ENCODE assay signal across 10 cellular contexts in genomic region chr1:8876099-8876496, GRCh38. TPM values are rescaled to one million over a fixed set of nuclear protein-coding genes. Genes with fewer than 3 reads are reported as not detected.
DNase-seq lines count a peak whose midpoint lies in the region; ATAC-seq and TF ChIP-seq lines count a peak whose summit lies in the region.
"Had no signal": no experiment of that assay in that cellular context is flagged by ENCODE, and none has a peak within 500 bp of the region (broad histone marks: within the 10 kb centered on the region; RNA-seq: fewer than 3 reads in every experiment).

No MANE protein-coding gene starts in this region.

- no peak for TF ChIP-seq CTCF in gastroesophageal sphincter (IDR thresholded peaks at IDR 0.05)
- TF ChIP-seq CTCF in foreskin fibroblast (IDR thresholded peaks at IDR 0.05; ENCODE audit: low read depth, low read length) = no peak

- peak overlapping the region; percentile 99 for H3K27ac Mint-ChIP-seq in activated CD4-positive, alpha-beta memory T cell treated with anti-CD3 and anti-CD28 coated beads, Interleukin-2, amount 10 ng/mL, durations not matched to agents 7 days and 5 days

- CTCF ChIA-PET in activated CD4-positive, alpha-beta memory T cell treated with anti-CD3 and anti-CD28 coated beads, Interleukin-2, amount 10 ng/mL, durations not matched to agents 7 days and 5 days (lab: Charles Lee) = no interaction called here

- TF ChIP-seq EP300 in gastroesophageal sphincter (IDR thresholded peaks at IDR 0.05) = no peak

- H3K4me3 ChIP-seq in gastroesophageal sphincter (no peak overlapping the region), subcutaneous abdominal adipose tissue (ENCODE audit: low read depth in 1 of 5, low read length in 5 of 5) (no peak overlapping the region), foreskin fibroblast (ENCODE audit: low read depth in 1 of 2, low read length in 2 of 2) (peak overlapping the region in 1 of 2 donors; percentile 78)

- H3K27me3 ChIP-seq in gastroesophageal sphincter (no peaks in the 10 kb centered on the region), subcutaneous abdominal adipose tissue (ENCODE audit: control insufficient read depth in 5 of 5, insufficient read depth in 4 of 5, low read length in 5 of 5) (no peaks in the 10 kb centered on the region)

- no peak for TF ChIP-seq POLR2A in gastroesophageal sphincter (IDR thresholded peaks at IDR 0.05)

- H3K36me3 ChIP-seq in gastroesophageal sphincter = peaks cover 0 to 33% of the 10 kb centered on the region in 2 donors
- H3K36me3 ChIP-seq in subcutaneous abdominal adipose tissue (ENCODE audit: control insufficient read depth in 5 of 5, insufficient read depth in 5 of 5, low read length in 5 of 5) = peaks cover 0 to 42% (median 31%) of the 10 kb centered on the region in 5 donors

- H3K9me3 ChIP-seq in gastroesophageal sphincter = no peaks in the 10 kb centered on the region
- H3K9me3 ChIP-seq in subcutaneous abdominal adipose tissue (ENCODE audit: control insufficient read depth in 5 of 5, low read length in 5 of 5) = no peaks in the 10 kb centered on the region

- H3K27ac ChIP-seq in gastroesophageal sphincter (peak overlapping the region in 3 of 4 donors; percentile 0 to 98 (median 95)), subcutaneous abdominal adipose tissue (ENCODE audit: low read depth, low read length) (peak overlapping the region; percentile 99)

- H3K9me3 Mint-ChIP-seq in activated T-cell treated with anti-CD3 and anti-CD28 coated beads, Interleukin-2, amount 50 U/mL, for 4 hours = no peaks in the 10 kb centered on the region
- H3K9me3 Mint-ChIP-seq in activated CD4-positive, alpha-beta memory T cell treated with anti-CD3 and anti-CD28 coated beads, Interleukin-2, amount 10 ng/mL, durations not matched to agents 7 days and 5 days = no peaks in the 10 kb centered on the region

- POLR2A ChIA-PET in activated CD4-positive, alpha-beta memory T cell treated with anti-CD3 and anti-CD28 coated beads, Interleukin-2, amount 10 ng/mL, durations not matched to agents 7 days and 5 days (lab: Charles Lee) = interaction anchor here (0.6 to 7.9 kb wide), 4 partner anchors 13 to 148 kb away, joined by 3 to 221 read pairs (median 26); partner anchors contain the start of gene RERE

- DNase-seq in activated T-cell treated with anti-CD3 and anti-CD28 coated beads, Interleukin-2, amount 50 U/mL, for 4 hours = no peak
- no peak for DNase-seq in activated T-cell treated with anti-CD3 and anti-CD28 coated beads for 4 hours
- DNase-seq in activated CD4-positive, alpha-beta memory T cell treated with anti-CD3 and anti-CD28 coated beads, Interleukin-2, amount 10 ng/mL, durations not matched to agents 7 days and 5 days = no peak
- DNase-seq in cerebellar cortex (ENCODE audit: low spot score) = no peak
- DNase-seq in foreskin fibroblast = no peak
- no peak for DNase-seq in dermis blood vessel endothelial cell
- DNase-seq: COR-L47, NCI-H1930 had no signal

- H3K4me3 Mint-ChIP-seq in activated T-cell treated with anti-CD3 and anti-CD28 coated beads, Interleukin-2, amount 50 U/mL, for 4 hours = peak overlapping the region; percentile 96
- peak overlapping the region; percentile 99 for H3K4me3 Mint-ChIP-seq in activated CD4-positive, alpha-beta memory T cell treated with anti-CD3 and anti-CD28 coated beads, Interleukin-2, amount 10 ng/mL, durations not matched to agents 7 days and 5 days

- peaks cover 63% of the 10 kb centered on the region for H3K4me1 Mint-ChIP-seq in activated T-cell treated with anti-CD3 and anti-CD28 coated beads, Interleukin-2, amount 50 U/mL, for 4 hours (ENCODE audit: low read depth)
- peaks cover 70% of the 10 kb centered on the region for H3K4me1 Mint-ChIP-seq in activated CD4-positive, alpha-beta memory T cell treated with anti-CD3 and anti-CD28 coated beads, Interleukin-2, amount 10 ng/mL, durations not matched to agents 7 days and 5 days

- peaks cover 57% of the 10 kb centered on the region for H3K36me3 Mint-ChIP-seq in activated T-cell treated with anti-CD3 and anti-CD28 coated beads, Interleukin-2, amount 50 U/mL, for 4 hours (ENCODE audit: insufficient read depth)
- H3K36me3 Mint-ChIP-seq in activated CD4-positive, alpha-beta memory T cell treated with anti-CD3 and anti-CD28 coated beads, Interleukin-2, amount 10 ng/mL, durations not matched to agents 7 days and 5 days (ENCODE audit: low read depth) = peaks cover 82% of the 10 kb centered on the region

- ATAC-seq in activated T-cell treated with anti-CD3 and anti-CD28 coated beads, Interleukin-2, amount 50 U/mL, for 4 hours = no peak
- no peak for ATAC-seq in gastroesophageal sphincter

- 65 to 75% methylated on average over 3 of the region's 3 CpGs for WGBS in gastroesophageal sphincter (ENCODE audit: low coverage in 1 of 2), 2 donors

- H3K27me3 Mint-ChIP-seq in activated T-cell treated with anti-CD3 and anti-CD28 coated beads, Interleukin-2, amount 50 U/mL, for 4 hours (ENCODE audit: low read depth) = no peaks in the 10 kb centered on the region
- H3K27me3 Mint-ChIP-seq in activated CD4-positive, alpha-beta memory T cell treated with anti-CD3 and anti-CD28 coated beads, Interleukin-2, amount 10 ng/mL, durations not matched to agents 7 days and 5 days = no peaks in the 10 kb centered on the region

- peaks cover 15 to 89% (median 24%) of the 10 kb centered on the region in 3 donors for H3K4me1 ChIP-seq in gastroesophageal sphincter
- H3K4me1 ChIP-seq in subcutaneous abdominal adipose tissue (ENCODE audit: control insufficient read depth in 5 of 5, insufficient read depth in 5 of 5, low read length in 5 of 5) = peaks cover 13 to 94% (median 71%) of the 10 kb centered on the region in 5 donors

- H3K9ac ChIP-seq in subcutaneous abdominal adipose tissue (ENCODE audit: low read length in 5 of 5) = peak overlapping the region in 1 of 5 donors; percentile 30

RNA-seq across cellular contexts. Expression of gene ENO1, which starts 2.4 kb away (rescaled TPM):
- 1,000 to 10,000 TPM; 3,836 to 4,068 (median 3,869) TPM for total RNA-seq in activated T-cell treated with anti-CD3 and anti-CD28 coated beads, Interleukin-2, amount 50 U/mL, for 4 hours
- total RNA-seq in activated CD4-positive, alpha-beta memory T cell treated with anti-CD3 and anti-CD28 coated beads, Interleukin-2, amount 10 ng/mL, durations not matched to agents 7 days and 5 days = 1,000 to 10,000 TPM; 2,453 to 2,472 TPM
- total RNA-seq in gastroesophageal sphincter = 1,000 to 10,000 TPM in 1 of 4 donors, 100 to 1,000 TPM in 3; 453 to 1,066 (median 553) TPM
- total RNA-seq in dermis blood vessel endothelial cell = 1,154 and 2,045 TPM in 2 replicates

RNA-seq across cellular contexts. Expression of gene RERE, which starts 58.7 kb away (rescaled TPM):
- total RNA-seq in activated T-cell treated with anti-CD3 and anti-CD28 coated beads, Interleukin-2, amount 50 U/mL, for 4 hours = 10 to 100 TPM; 40.5 to 53.4 (median 47.8) TPM
- total RNA-seq in activated CD4-positive, alpha-beta memory T cell treated with anti-CD3 and anti-CD28 coated beads, Interleukin-2, amount 10 ng/mL, durations not matched to agents 7 days and 5 days = 100 to 1,000 TPM in 1 of 2 experiments, 10 to 100 TPM in 1; 96.6 to 101 TPM
- total RNA-seq in gastroesophageal sphincter (100 to 1,000 TPM; 112 to 212 (median 139) TPM), dermis blood vessel endothelial cell (50.7 and 70.7 TPM in 2 replicates)
